ENCODE assay signal across 29 cellular contexts in genomic region chr2:212288308-212288707, GRCh38.
A peak's percentile ranks its signal among the peaks of the same experiment; 100 is the strongest.
DNase-seq lines count a peak whose midpoint lies in the region; ATAC-seq and TF ChIP-seq lines count a peak whose summit lies in the region.
"Had no signal": no experiment of that assay in that cellular context is flagged by ENCODE, and none has a peak within 500 bp of the region (broad histone marks: within the 10 kb centered on the region; RNA-seq: fewer than 3 reads in every experiment).

No MANE protein-coding gene starts in this region.

- H3K27me3 ChIP-seq in H9 (ENCODE audit: insufficient read depth, low read length) = no peaks in the 10 kb centered on the region
- H3K27me3 ChIP-seq in mesenchymal stem cell (ENCODE audit: control insufficient read depth in 1 of 2, insufficient read depth in 1 of 2, low read length in 2 of 2) = no peaks in the 10 kb centered on the region
- H3K27me3 ChIP-seq: BLaER1 treated with 17β-estradiol and CSF1 and Interleukin-3, amounts not matched to agents 10 nM and 100 nM; SJSA1 had no signal

- H3K14ac ChIP-seq in H9 (ENCODE audit: insufficient read depth, low read length) (no peak overlapping the region), mesenchymal stem cell (ENCODE audit: low read length in 2 of 2) (no peak overlapping the region)

- no peaks in the 10 kb centered on the region for H3K9me3 Mint-ChIP-seq in H9
- H3K9me3 Mint-ChIP-seq in WTC11 = no peaks in the 10 kb centered on the region

- H3K23ac ChIP-seq in H9 (ENCODE audit: insufficient read length, low read depth, low read length) (no peak overlapping the region), mesenchymal stem cell (ENCODE audit: low read length in 2 of 2) (no peak overlapping the region)

- H3K4ac ChIP-seq in H9 (ENCODE audit: low read depth, low read length) (no peak overlapping the region), mesenchymal stem cell (ENCODE audit: low read depth in 1 of 2, low read length in 2 of 2) (no peak overlapping the region)

- H3K36me3 Mint-ChIP-seq in H9 (ENCODE audit: insufficient read depth in 1 of 3, low read depth in 3 of 3) = no peaks in the 10 kb centered on the region
- H3K36me3 Mint-ChIP-seq in WTC11 = no peaks in the 10 kb centered on the region
- H3K36me3 Mint-ChIP-seq: T-cell had no signal

- no peaks in the 10 kb centered on the region for H3K23me2 ChIP-seq in H9 (ENCODE audit: insufficient read length, low read depth, low read length, poor library complexity, severe bottlenecking)

- H2AK5ac ChIP-seq in H9 (ENCODE audit: insufficient read length, low read length) = no peak overlapping the region
- H2AK5ac ChIP-seq in mesenchymal stem cell (ENCODE audit: low read length, severe bottlenecking) = no peak overlapping the region

- H3K56ac ChIP-seq in H9 (ENCODE audit: insufficient read length, low read depth, low read length) = no peak overlapping the region

- H3K79me1 ChIP-seq in H9 (ENCODE audit: insufficient read depth, low read depth, low read length, poor library complexity, severe bottlenecking) (no peaks in the 10 kb centered on the region), mesenchymal stem cell (replicated peaks; ENCODE audit: low read length, poor library complexity, severe bottlenecking) (no peaks in the 10 kb centered on the region)

- CTCF ChIA-PET in WTC11 (lab: Charles Lee) = no interaction called here

- ATAC-seq in WTC11 = peak; percentile 97
- ATAC-seq in GM21825 (IDR thresholded peaks at IDR 0.05; ENCODE audit: unreplicated experiment) = no peak
- ATAC-seq in GM19023 (IDR thresholded peaks at IDR 0.05; ENCODE audit: unreplicated experiment) = no peak
- ATAC-seq: A549, GM12878, K562, PC-3, Right ventricle myocardium inferior, T-cell had no signal

- H3T11ph ChIP-seq in H9 (ENCODE audit: low read length) = no peak overlapping the region

- H2AFZ ChIP-seq in H9 (ENCODE audit: low read length) (no peak overlapping the region), mesenchymal stem cell (ENCODE audit: low read depth, low read length) (peak overlapping the region; percentile 5)

- no peak overlapping the region for H3K27ac Mint-ChIP-seq in H9
- no peak overlapping the region; the same call in 1 of the 2 replicates for H3K27ac Mint-ChIP-seq in WTC11
- H3K27ac Mint-ChIP-seq: CD4-positive, alpha-beta T cell; T-cell had no signal

- H2BK5ac ChIP-seq in H9 (ENCODE audit: insufficient read length, low read length) = no peak overlapping the region
- no peak overlapping the region for H2BK5ac ChIP-seq in mesenchymal stem cell (ENCODE audit: low read depth, low read length, poor library complexity, severe bottlenecking)

- no peaks in the 10 kb centered on the region for H4K20me1 ChIP-seq in H9 (ENCODE audit: control insufficient read depth, insufficient read depth, insufficient read length)
- H4K20me1 ChIP-seq: BLaER1 treated with 17β-estradiol and CSF1 and Interleukin-3, amounts not matched to agents 10 nM and 100 nM had no signal

- H3K18ac ChIP-seq in H9 (ENCODE audit: insufficient read length, low read depth, low read length) (no peak overlapping the region), mesenchymal stem cell (ENCODE audit: low read depth in 1 of 2, low read length in 2 of 2) (no peak overlapping the region)

- H2BK15ac ChIP-seq in H9 (ENCODE audit: low read depth, low read length) (no peak overlapping the region), mesenchymal stem cell (ENCODE audit: low read depth, poor library complexity, severe bottlenecking) (no peak overlapping the region)

- H3K36me3 ChIP-seq in mesenchymal stem cell (ENCODE audit: control insufficient read depth in 1 of 2, insufficient read depth in 2 of 2, low read depth in 1 of 2, low read length in 2 of 2) = no peaks in the 10 kb centered on the region
- H3K36me3 ChIP-seq: BLaER1 treated with 17β-estradiol and CSF1 and Interleukin-3, amounts not matched to agents 10 nM and 100 nM; SJSA1 had no signal

- DNase-seq in H9 (peak; percentile 80), WTC11 (ENCODE audit: low spot score) (peak; percentile 70), iPS-NIHi7 (ENCODE audit: extremely low spot score) (peak; percentile 12), mesenchymal stem cell (no peak), OCI-M1 (lab: John Stamatoyannopoulos, UW) (no peak), SKM-1 treated with dmso at 0.1 percent for 144 hours (lab: John Stamatoyannopoulos, UW; ENCODE audit: unreplicated experiment) (no peak)
- DNase-seq: AML-193; CD4-positive, alpha-beta T cell; GDM1; H7; Kasumi-1; NCI-H1048; NCI-H1436; NCI-H187; NCI-H2081 treated with DMSO at 0.1 percent for 48 hours; NCI-H2171 treated with DMSO at 0.1 percent for 48 hours; NCI-H345; NCI-H510A treated with DMSO at 0.1 percent for 48 hours; NCI-H748 treated with DMSO at 0.1 percent for 48 hours; PC-3; T-cell had no signal

- no peak overlapping the region for H2BK120ac ChIP-seq in H9 (ENCODE audit: low read depth, low read length, poor library complexity, severe bottlenecking)
- H2BK120ac ChIP-seq in mesenchymal stem cell (ENCODE audit: low read depth, low read length) = no peak overlapping the region

- WGBS in H9 (ENCODE audit: extremely low coverage, insufficient read length, low lambda C conversion rate) = no CpG with 5 or more reads among the region's 8 CpGs
- WGBS in mesenchymal stem cell = 96% methylated on average over 8 of the region's 8 CpGs

- H2BK20ac ChIP-seq in H9 (ENCODE audit: low read depth, low read length, poor library complexity, severe bottlenecking) = no peak overlapping the region

- H3K27ac ChIP-seq in H9 (ENCODE audit: insufficient read length, low read depth, low read length) (no peak overlapping the region), mesenchymal stem cell (ENCODE audit: low read length, poor library complexity, severe bottlenecking) (no peak overlapping the region)
- H3K27ac ChIP-seq: A549; BLaER1 treated with 17β-estradiol and CSF1 and Interleukin-3, amounts not matched to agents 10 nM and 100 nM; SJSA1 had no signal

- no peak overlapping the region for H3K4me3 Mint-ChIP-seq in H9
- no peak overlapping the region for H3K4me3 Mint-ChIP-seq in WTC11
- H3K4me3 Mint-ChIP-seq: CD4-positive, alpha-beta T cell; T-cell had no signal

- no peak overlapping the region for H4K91ac ChIP-seq in H9 (ENCODE audit: insufficient read length, low read depth, low read length)
- no peak overlapping the region for H4K91ac ChIP-seq in mesenchymal stem cell (ENCODE audit: low read length)

- no peaks in the 10 kb centered on the region for H3K4me1 ChIP-seq in H9 (ENCODE audit: insufficient read depth, low read length)
- no peaks in the 10 kb centered on the region for H3K4me1 ChIP-seq in mesenchymal stem cell (ENCODE audit: control insufficient read depth, insufficient read depth, low read depth, low read length)
- H3K4me1 ChIP-seq: A549; BLaER1 treated with 17β-estradiol and CSF1 and Interleukin-3, amounts not matched to agents 10 nM and 100 nM; SJSA1 had no signal

- TF ChIP-seq CTCF in H9 (conservative IDR thresholded peaks at IDR 0.05) = no peak
- TF ChIP-seq CTCF in WTC11 (IDR thresholded peaks at IDR 0.05) = no peak

- H3K4me2 ChIP-seq in H9 (ENCODE audit: insufficient read depth, insufficient read length, low read length) (no peak overlapping the region), mesenchymal stem cell (ENCODE audit: low read length, poor library complexity, severe bottlenecking) (no peak overlapping the region)
- H3K4me2 ChIP-seq: A549; BLaER1 treated with 17β-estradiol and CSF1 and Interleukin-3, amounts not matched to agents 10 nM and 100 nM had no signal

- H3K27me3 Mint-ChIP-seq in H9 (ENCODE audit: low read depth) = no peaks in the 10 kb centered on the region
- H3K27me3 Mint-ChIP-seq in WTC11 (ENCODE audit: low read depth) = no peaks in the 10 kb centered on the region
- H3K27me3 Mint-ChIP-seq: CD4-positive, alpha-beta T cell; T-cell had no signal

- H3K9me3 ChIP-seq in H9 (ENCODE audit: control insufficient read depth, low read depth, low read length) (no peaks in the 10 kb centered on the region), mesenchymal stem cell (ENCODE audit: control insufficient read depth, low read length) (no peaks in the 10 kb centered on the region)
- H3K9me3 ChIP-seq: A549; BLaER1 treated with 17β-estradiol and CSF1 and Interleukin-3, amounts not matched to agents 10 nM and 100 nM; SJSA1 had no signal

- no peak overlapping the region for H3K4me3 ChIP-seq in mesenchymal stem cell (ENCODE audit: insufficient read depth in 1 of 2, low read depth in 1 of 2, low read length in 2 of 2)
- H3K4me3 ChIP-seq: A549; BLaER1 treated with 17β-estradiol and CSF1 and Interleukin-3, amounts not matched to agents 10 nM and 100 nM; GM12878; K562; SJSA1 had no signal

- H3K4me1 Mint-ChIP-seq in H9 (peaks cover 4 to 10% of the 10 kb centered on the region in 2 experiments), WTC11 (peaks cover 13% of the 10 kb centered on the region)
- H3K4me1 Mint-ChIP-seq: T-cell had no signal

- H4K8ac ChIP-seq in H9 (replicated peaks; ENCODE audit: insufficient read length, low read depth, low read length) = no peak overlapping the region
- no peak overlapping the region for H4K8ac ChIP-seq in mesenchymal stem cell (ENCODE audit: low read length)

- H2BK12ac ChIP-seq in H9 (ENCODE audit: insufficient read length, low read depth, low read length) (no peak overlapping the region), mesenchymal stem cell (ENCODE audit: low read length in 2 of 2) (no peak overlapping the region)

- H3K9ac ChIP-seq in H9 (ENCODE audit: extremely low read depth, insufficient read length, low read length) (no peak overlapping the region), mesenchymal stem cell (ENCODE audit: low read length) (no peak overlapping the region)
- H3K9ac ChIP-seq: BLaER1 treated with 17β-estradiol and CSF1 and Interleukin-3, amounts not matched to agents 10 nM and 100 nM had no signal

- no peak overlapping the region for H4K5ac ChIP-seq in H9 (ENCODE audit: insufficient read length, low read depth, low read length)

- POLR2A ChIA-PET in WTC11 (lab: Charles Lee) = no interaction called here

- no peaks in the 10 kb centered on the region for H3K79me2 ChIP-seq in H9 (ENCODE audit: insufficient read depth, low read length)

TF ChIP-seq in WTC11, 78 proteins besides CTCF, POLR2A, EP300 and RAD21 (continues in another document):
- TF ChIP-seq, protein P1, sequence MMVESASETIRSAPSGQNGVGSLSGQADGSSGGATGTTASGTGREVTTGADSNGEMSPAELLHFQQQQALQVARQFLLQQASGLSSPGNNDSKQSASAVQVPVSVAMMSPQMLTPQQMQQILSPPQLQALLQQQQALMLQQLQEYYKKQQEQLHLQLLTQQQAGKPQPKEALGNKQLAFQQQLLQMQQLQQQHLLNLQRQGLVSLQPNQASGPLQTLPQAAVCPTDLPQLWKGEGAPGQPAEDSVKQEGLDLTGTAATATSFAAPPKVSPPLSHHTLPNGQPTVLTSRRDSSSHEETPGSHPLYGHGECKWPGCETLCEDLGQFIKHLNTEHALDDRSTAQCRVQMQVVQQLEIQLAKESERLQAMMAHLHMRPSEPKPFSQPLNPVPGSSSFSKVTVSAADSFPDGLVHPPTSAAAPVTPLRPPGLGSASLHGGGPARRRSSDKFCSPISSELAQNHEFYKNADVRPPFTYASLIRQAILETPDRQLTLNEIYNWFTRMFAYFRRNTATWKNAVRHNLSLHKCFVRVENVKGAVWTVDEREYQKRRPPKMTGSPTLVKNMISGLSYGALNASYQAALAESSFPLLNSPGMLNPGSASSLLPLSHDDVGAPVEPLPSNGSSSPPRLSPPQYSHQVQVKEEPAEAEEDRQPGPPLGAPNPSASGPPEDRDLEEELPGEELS (CRISPR knock-in tag; IDR thresholded peaks at IDR 0.05) = no peak

Comparison
In these comparisons a context has a peak if more than half of its experiments do, and no peak if none do; other contexts are left out.
1. DNase-seq: peak in H9 (single experiment), WTC11 (single experiment) and iPS-NIHi7 (single experiment); none in mesenchymal stem cell (single experiment), OCI-M1 (single experiment) and SKM-1 treated with dmso at 0.1 percent for 144 hours (single experiment).